Comparison of ENCODE assay signal across 13 cellular contexts in the genomic region with DNA sequence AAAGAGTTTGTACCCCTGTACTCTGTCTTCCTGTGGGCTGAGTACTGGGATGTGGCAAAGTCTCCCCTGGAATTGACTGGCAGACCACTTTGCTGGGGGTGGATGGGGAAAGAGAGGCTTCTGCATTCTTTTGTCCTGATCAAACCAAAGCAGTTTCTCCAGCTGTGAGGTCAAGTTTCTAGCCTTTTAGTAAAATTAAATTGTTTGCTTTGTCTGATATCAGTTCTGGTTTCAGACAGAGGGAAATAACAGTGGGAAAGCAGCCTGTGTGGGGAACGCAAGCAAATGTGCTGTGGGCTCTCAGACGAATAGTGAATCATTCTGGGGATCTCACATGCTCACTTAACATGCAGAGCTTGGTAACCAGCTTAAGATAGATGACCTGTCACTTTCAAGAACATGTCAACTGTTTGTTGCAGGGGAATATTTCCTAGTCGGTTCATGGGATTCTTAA.
DNase-seq lines count a peak whose midpoint lies in the region; ATAC-seq and TF ChIP-seq lines count a peak whose summit lies in the region.
"Had no signal": no experiment of that assay in that cellular context is flagged by ENCODE, and none has a peak within 500 bp of the region (broad histone marks: within the 10 kb centered on the region; RNA-seq: fewer than 3 reads in every experiment).

No MANE protein-coding gene starts in this region.

- POLR2A ChIA-PET in naive thymus-derived CD4-positive, alpha-beta T cell (lab: Charles Lee) = no interaction called here

- ATAC-seq in HG02571 (IDR thresholded peaks at IDR 0.05; ENCODE audit: unreplicated experiment) (no peak), GM19452 (IDR thresholded peaks at IDR 0.05; ENCODE audit: unreplicated experiment) (no peak)
- ATAC-seq in naive thymus-derived CD4-positive, alpha-beta T cell = no peak

- no peaks in the 10 kb centered on the region for H3K27me3 ChIP-seq in naive thymus-derived CD4-positive, alpha-beta T cell (ENCODE audit: control insufficient read depth in 2 of 2, insufficient read depth in 2 of 2, low read length in 2 of 2)

- H3K4me3 ChIP-seq in mesodermal cell (ENCODE audit: extremely low read depth, insufficient read depth, low read length, poor library complexity, severe bottlenecking) = no peak overlapping the region
- H3K4me3 ChIP-seq in naive thymus-derived CD4-positive, alpha-beta T cell (ENCODE audit: low read length) = no peak overlapping the region

- peaks cover 1% of the 10 kb centered on the region for H3K36me3 Mint-ChIP-seq in chondrocyte (ENCODE audit: low read depth)
- no peaks in the 10 kb centered on the region for H3K36me3 Mint-ChIP-seq in naive thymus-derived CD4-positive, alpha-beta T cell
- H3K36me3 Mint-ChIP-seq: activated naive CD8-positive, alpha-beta T cell had no signal

- H3K4me1 ChIP-seq in mesodermal cell (ENCODE audit: control insufficient read depth, insufficient read depth, low read length, poor library complexity, severe bottlenecking) = peaks cover 11% of the 10 kb centered on the region
- H3K4me1 ChIP-seq in naive thymus-derived CD4-positive, alpha-beta T cell (ENCODE audit: control insufficient read depth in 2 of 2, insufficient read depth in 2 of 2, low read length in 2 of 2) = no peaks in the 10 kb centered on the region

- H3K9me3 Mint-ChIP-seq in chondrocyte (ENCODE audit: low read depth) = no peaks in the 10 kb centered on the region
- peaks cover 0 to 5% (median 0%) of the 10 kb centered on the region in 11 donors for H3K9me3 Mint-ChIP-seq in naive thymus-derived CD4-positive, alpha-beta T cell

- intact Hi-C loops in naive thymus-derived CD4-positive, alpha-beta T cell (cut with micrococcal nuclease) = no loop called here

- DNase-seq in Ammon's horn (ENCODE audit: low spot score) (peak; percentile 21), NCI-H1417 treated with DMSO at 0.1 percent for 48 hours (lab: John Stamatoyannopoulos, UW) (peak; percentile 14), chondrocyte (ENCODE audit: low spot score) (no peak), ureter (ENCODE audit: low spot score) (no peak)
- no peak for DNase-seq in naive thymus-derived CD4-positive, alpha-beta T cell
- DNase-seq: AML-193; NCI-H2029; stimulated activated CD4-positive, alpha-beta T cell treated with anti-CD3 and anti-CD28 coated beads, Interleukin-2, amount 100 ng/mL, for 48 hours had no signal

- H3K27ac ChIP-seq in mesodermal cell (ENCODE audit: low read depth, low read length, severe bottlenecking) = peak overlapping the region; percentile 48
- H3K27ac ChIP-seq in naive thymus-derived CD4-positive, alpha-beta T cell (ENCODE audit: low read depth, low read length) = no peak overlapping the region

- CTCF ChIA-PET in naive thymus-derived CD4-positive, alpha-beta T cell (lab: Charles Lee) = no interaction called here

- peaks cover 44% of the 10 kb centered on the region for H3K4me1 Mint-ChIP-seq in chondrocyte (ENCODE audit: low read depth)
- H3K4me1 Mint-ChIP-seq in naive thymus-derived CD4-positive, alpha-beta T cell = no peaks in the 10 kb centered on the region

- H3K27ac Mint-ChIP-seq in chondrocyte (ENCODE audit: unreplicated experiment) = peak overlapping the region; percentile 81
- H3K27ac Mint-ChIP-seq in naive thymus-derived CD4-positive, alpha-beta T cell = no peak overlapping the region
- H3K27ac Mint-ChIP-seq: activated naive CD8-positive, alpha-beta T cell; dendritic cell treated with granulocyte-macrophage colony-stimulating factor and Interleukin-4, amounts not matched to agents 40 ng/mL and 50 ng/mL, for 4 days had no signal

- TF ChIP-seq CTCF in chondrocyte (IDR thresholded peaks at IDR 0.05) = no peak

- H3K4me3 Mint-ChIP-seq in chondrocyte (ENCODE audit: unreplicated experiment) = no peak overlapping the region
- H3K4me3 Mint-ChIP-seq in naive thymus-derived CD4-positive, alpha-beta T cell = no peak overlapping the region
- H3K4me3 Mint-ChIP-seq: activated naive CD8-positive, alpha-beta T cell; dendritic cell treated with granulocyte-macrophage colony-stimulating factor and Interleukin-4, amounts not matched to agents 40 ng/mL and 50 ng/mL, for 4 days had no signal

- H3K9me3 ChIP-seq in mesodermal cell (ENCODE audit: control insufficient read depth, low read length) = no peaks in the 10 kb centered on the region
- no peaks in the 10 kb centered on the region for H3K9me3 ChIP-seq in naive thymus-derived CD4-positive, alpha-beta T cell (ENCODE audit: control insufficient read depth in 2 of 3, low read length in 3 of 3)

- no peaks in the 10 kb centered on the region for H3K36me3 ChIP-seq in mesodermal cell (ENCODE audit: control insufficient read depth, insufficient read depth, low read length)
- no peaks in the 10 kb centered on the region for H3K36me3 ChIP-seq in naive thymus-derived CD4-positive, alpha-beta T cell (ENCODE audit: control insufficient read depth in 2 of 3, insufficient read depth in 3 of 3, low read length in 3 of 3)

- WGBS in mesodermal cell (ENCODE audit: insufficient coverage in 2 of 2), 2 experiments = 53 to 68% methylated on average over 3 of the region's 3 CpGs

- no peaks in the 10 kb centered on the region for H3K27me3 Mint-ChIP-seq in chondrocyte (ENCODE audit: low read depth)
- no peaks in the 10 kb centered on the region for H3K27me3 Mint-ChIP-seq in naive thymus-derived CD4-positive, alpha-beta T cell
- H3K27me3 Mint-ChIP-seq: activated naive CD8-positive, alpha-beta T cell; dendritic cell treated with granulocyte-macrophage colony-stimulating factor and Interleukin-4, amounts not matched to agents 40 ng/mL and 50 ng/mL, for 4 days had no signal

Comparison
In these comparisons a context has a peak if more than half of its experiments do, and no peak if none do; other contexts are left out.
1. DNase-seq: peak in Ammon's horn (single experiment) and NCI-H1417 treated with DMSO at 0.1 percent for 48 hours (single experiment); none in chondrocyte (single experiment), ureter (single experiment) and naive thymus-derived CD4-positive, alpha-beta T cell (0 of 9).